Comparison of ENCODE assay signal across 13 cellular contexts in genomic region chr16:2497116-2497630, GRCh38. TPM values are rescaled to one million over a fixed set of nuclear protein-coding genes. Genes with fewer than 3 reads are reported as not detected.
DNase-seq lines count a peak whose midpoint lies in the region; ATAC-seq and TF ChIP-seq lines count a peak whose summit lies in the region.
"Had no signal": no experiment of that assay in that cellular context is flagged by ENCODE, and none has a peak within 500 bp of the region (broad histone marks: within the 10 kb centered on the region; RNA-seq: fewer than 3 reads in every experiment).

No MANE protein-coding gene starts in this region.

- WGBS in adrenal gland, 4 donors = 42 to 73% (median 57%) methylated on average over 8 to 21 of the region's 21 CpGs

- H3K36me3 ChIP-seq in adrenal gland (replicated peaks in 1 of 2) = peaks cover 0 to 9% of the 10 kb centered on the region in 2 donors

- no peak for ATAC-seq in GM21381 (IDR thresholded peaks at IDR 0.05; ENCODE audit: unreplicated experiment)
- no peak for ATAC-seq in GM19324 (IDR thresholded peaks at IDR 0.05; ENCODE audit: low FRiP score, unreplicated experiment)

- peak overlapping the region in 1 of 5 donors; percentile 47 for H3K27ac ChIP-seq in adrenal gland
- H3K27ac ChIP-seq: SJSA1 had no signal

- H3K4me1 ChIP-seq in adrenal gland (replicated peaks in 1 of 2) = peaks cover 0 to 24% of the 10 kb centered on the region in 2 donors

- peak; percentile 65 for DNase-seq in DMS 273 treated with DMSO at 0.1 percent for 48 hours (lab: John Stamatoyannopoulos, UW)
- peak in 6 of 7 donors; percentile 58 to 82 (median 72) for DNase-seq in adrenal gland
- peak; percentile 86 for DNase-seq in myocyte (ENCODE audit: low read depth)
- DNase-seq in KG1 (lab: John Stamatoyannopoulos, UW) = no peak
- DNase-seq: Calu3, endodermal cell, NCI-H524 treated with DMSO at 0.1 percent for 48 hours, occipital lobe had no signal

- intact Hi-C loops in adrenal gland (cut with DNase I) = loop anchor here (5.0 to 10.0 kb wide), 3 partner anchors 50 to 202 kb away; no protein-coding TSS in a partner anchor

- H3K4me3 ChIP-seq in adrenal gland = no peak overlapping the region
- H3K4me3 ChIP-seq: SJSA1 had no signal

- no peaks in the 10 kb centered on the region for H3K9me3 ChIP-seq in adrenal gland (replicated peaks in 1 of 3)

- H3K27me3 ChIP-seq in adrenal gland = no peaks in the 10 kb centered on the region
- H3K27me3 ChIP-seq: SJSA1 had no signal

- no peak for TF ChIP-seq CTCF in adrenal gland (IDR thresholded peaks at IDR 0.05)

- no peak for TF ChIP-seq POLR2A in adrenal gland (IDR thresholded peaks at IDR 0.05)

RNA-seq across cellular contexts. Expression of gene ATP6V0C, which starts 16.6 kb away (rescaled TPM):
- total RNA-seq in adrenal gland (100 to 1,000 TPM in 4 of 8 donors, 10 to 100 TPM in 4; 46.9 to 318 (median 169) TPM), myocyte (50.9 and 59.2 TPM in 2 replicates)
- 100 to 1,000 TPM in 2 of 3 donors, 10 to 100 TPM in 1; 64.4 to 236 (median 172) TPM for polyA plus RNA-seq in adrenal gland
- 273 TPM for polyA plus RNA-seq in myocyte (2012)

RNA-seq across cellular contexts. Expression of gene TBC1D24, which starts 22.2 kb away (rescaled TPM):
- total RNA-seq in adrenal gland = 10 to 100 TPM; 12.7 to 18.5 (median 14.7) TPM
- 10 to 100 TPM in 1 of 3 donors, 1 to 10 TPM in 2; 3.9 to 13.8 (median 4.7) TPM for polyA plus RNA-seq in adrenal gland
- 27.6 and 46.3 TPM in 2 replicates for total RNA-seq in myocyte
- 11.1 TPM for polyA plus RNA-seq in myocyte (2012)

RNA-seq across cellular contexts. Expression of gene AMDHD2, which starts 23.0 kb away (rescaled TPM):
- total RNA-seq in adrenal gland (100 to 1,000 TPM in 1 of 8 donors, 10 to 100 TPM in 7; 21.9 to 131 (median 68.7) TPM), myocyte (39.7 and 47.1 TPM in 2 replicates)
- polyA plus RNA-seq in adrenal gland = 100 to 1,000 TPM in 1 of 3 donors, 10 to 100 TPM in 1, 1 to 10 TPM in 1; 3.1 to 131 (median 54.6) TPM
- polyA plus RNA-seq in myocyte (2012) = 32.5 TPM

RNA-seq across cellular contexts. Expression of gene NTN3, which starts 26.1 kb away (rescaled TPM):
- total RNA-seq in adrenal gland (1 to 10 TPM in 2 of 8 donors, under 1 TPM in 5, not detected in 1; 0.16 to 1.5 (median 0.32) TPM), myocyte (0.10 TPM in 1 of 2 replicates, not detected in the other)
- under 1 TPM in 1 of 3 donors, not detected in 2; 0.88 TPM for polyA plus RNA-seq in adrenal gland
- 0.23 TPM for polyA plus RNA-seq in myocyte (2012)
- total RNA-seq: Calu3 had no signal
- polyA plus RNA-seq: IgD-negative memory B cell had no signal

RNA-seq across cellular contexts. Expression of gene CEMP1, which starts 34.0 kb away (rescaled TPM):
- not detected for total RNA-seq in adrenal gland
- 1 to 10 TPM in 2 of 3 donors, not detected in 1; 1.3 to 1.4 TPM for polyA plus RNA-seq in adrenal gland
- 0.32 TPM in 1 of 2 replicates, not detected in the other for total RNA-seq in myocyte
- 2.5 TPM for polyA plus RNA-seq in myocyte (2012)
- total RNA-seq: SJSA1, urinary bladder had no signal
